In the genomic region with DNA sequence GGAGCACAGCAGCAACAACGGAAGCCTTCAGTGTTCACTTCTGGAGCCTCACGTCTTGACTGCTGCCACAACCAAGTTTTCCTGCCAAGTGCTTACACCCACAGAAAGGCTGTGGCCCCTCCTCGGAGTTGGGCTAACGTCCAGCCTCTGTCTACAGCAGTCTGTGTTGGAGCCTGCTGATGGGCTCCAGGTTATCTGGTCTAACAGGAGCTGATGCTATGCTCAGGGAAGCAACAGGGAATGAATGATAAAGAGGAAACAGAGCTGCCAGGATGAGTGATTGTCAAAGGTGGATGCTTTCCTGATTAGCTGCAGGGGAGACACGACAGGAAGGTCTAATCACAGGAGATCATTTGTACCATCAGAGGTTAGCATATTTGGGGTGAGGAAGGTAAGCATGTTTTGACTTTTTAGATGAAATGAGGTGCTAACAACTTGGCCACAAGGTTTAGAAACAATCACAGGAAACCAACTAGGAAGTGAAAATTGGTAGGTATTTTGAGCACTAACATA, we compare ENCODE assay signal across 12 cellular contexts. TPM values are rescaled to one million over a fixed set of nuclear protein-coding genes. Genes with fewer than 3 reads are reported as not detected.
DNase-seq lines count a peak whose midpoint lies in the region; ATAC-seq and TF ChIP-seq lines count a peak whose summit lies in the region.
"Had no signal": no experiment of that assay in that cellular context is flagged by ENCODE, and none has a peak within 500 bp of the region (broad histone marks: within the 10 kb centered on the region; RNA-seq: fewer than 3 reads in every experiment).

No MANE protein-coding gene starts in this region.

- peak overlapping the region; percentile 69 for H3K27ac ChIP-seq in left ventricle myocardium inferior (replicated peaks)
- H3K27ac ChIP-seq in rectal smooth muscle tissue (ENCODE audit: low read depth, low read length), result peak overlapping the region; percentile 41

- ATAC-seq in GM21447 (IDR thresholded peaks at IDR 0.05; ENCODE audit: unreplicated experiment) (peak; percentile 46), T-helper 17 cell (no peak), HG03460 (IDR thresholded peaks at IDR 0.05; ENCODE audit: unreplicated experiment) (no peak)

- H3K4me3 ChIP-seq in left ventricle myocardium inferior, result no peak overlapping the region
- no peak overlapping the region for H3K4me3 ChIP-seq in rectal smooth muscle tissue (ENCODE audit: low read length)

- H3K4me1 Mint-ChIP-seq in T-helper 17 cell, result peaks cover 12% of the 10 kb centered on the region

- DNase-seq in T-helper 17 cell (no peak), left ventricle myocardium inferior (peak; percentile 66), NCI-H526 treated with DMSO at 0.1 percent for 48 hours (lab: John Stamatoyannopoulos, UW) (no peak)
- no peak for DNase-seq in stimulated activated CD4-positive, alpha-beta T cell treated with anti-CD3 and anti-CD28 coated beads, Interleukin-1b, Interleukin-23, amount 100 ng/mL, for 48 hours
- DNase-seq in stimulated activated CD4-positive, alpha-beta T cell treated with anti-CD3 and anti-CD28 coated beads, Interleukin-12 subunit alpha, Interleukin-12 subunit beta, amount 100 ng/mL, for 4 hours, result no peak
- DNase-seq: retina, SHP77 treated with DMSO at 0.1 percent for 48 hours had no signal

- H3K4me3 Mint-ChIP-seq in T-helper 17 cell, result peak overlapping the region; percentile 68
- H3K4me3 Mint-ChIP-seq: activated T-helper 1 cell treated with anti-CD3 and anti-CD28 coated beads, Interleukin-12 subunit alpha, Interleukin-12 subunit beta, Interleukin-2, Interleukin-4 antibody, amounts not matched to agents 30 ng/mL and 10 ng/mL and 1 ng/mL, durations not matched to agents 14 hours and 24 hours and 36 hours; stimulated activated naive CD8-positive, alpha-beta T cell treated with anti-CD3 and anti-CD28 coated beads, Interleukin-15, Interleukin-2, amounts not matched to agents 100 ng/mL and 50 ng/mL, for 24 hours had no signal

- no peak overlapping the region for H3K9ac ChIP-seq in rectal smooth muscle tissue (ENCODE audit: low read length)

- H3K27ac Mint-ChIP-seq in T-helper 17 cell, result peak overlapping the region; percentile 90
- H3K27ac Mint-ChIP-seq: stimulated activated naive CD8-positive, alpha-beta T cell treated with anti-CD3 and anti-CD28 coated beads, Interleukin-15, Interleukin-2, amounts not matched to agents 100 ng/mL and 50 ng/mL, for 24 hours had no signal

- TF ChIP-seq CTCF in left ventricle myocardium inferior (IDR thresholded peaks at IDR 0.05; ENCODE audit: borderline replicate concordance), result no peak

- H3K27me3 Mint-ChIP-seq in T-helper 17 cell, result peaks cover 9% of the 10 kb centered on the region

- H3K27me3 ChIP-seq in left ventricle myocardium inferior (ENCODE audit: low read depth) (no peaks in the 10 kb centered on the region), rectal smooth muscle tissue (ENCODE audit: control insufficient read depth, insufficient read depth, low read length) (no peaks in the 10 kb centered on the region)

- intact Hi-C loops in left ventricle myocardium inferior (cut with micrococcal nuclease), result loop anchor here (10.0 kb wide), 1 partner anchor 472 kb away; no protein-coding TSS in a partner anchor

- no peaks in the 10 kb centered on the region for H3K9me3 ChIP-seq in T-helper 17 cell (ENCODE audit: control insufficient read depth, low read length, poor library complexity, severe bottlenecking)
- peaks cover 8% of the 10 kb centered on the region for H3K9me3 ChIP-seq in left ventricle myocardium inferior (replicated peaks)

- H3K36me3 Mint-ChIP-seq in T-helper 17 cell (ENCODE audit: low read depth), result no peaks in the 10 kb centered on the region

- H3K36me3 ChIP-seq in left ventricle myocardium inferior, result no peaks in the 10 kb centered on the region
- H3K36me3 ChIP-seq in rectal smooth muscle tissue (ENCODE audit: control insufficient read depth, insufficient read depth, low read length), result no peaks in the 10 kb centered on the region

- peaks cover 45% of the 10 kb centered on the region for H3K4me1 ChIP-seq in left ventricle myocardium inferior
- peaks cover 14% of the 10 kb centered on the region for H3K4me1 ChIP-seq in rectal smooth muscle tissue (ENCODE audit: control insufficient read depth, insufficient read depth, low read length)

RNA-seq across cellular contexts. Expression of gene RCBTB2, which starts 53.8 kb away (rescaled TPM):
- total RNA-seq in T-helper 17 cell (10 to 100 TPM; 12.5 to 13.7 TPM), left ventricle myocardium inferior (14.8 TPM)
